35 cellular contexts compared by ENCODE assay signal in the genomic region with DNA sequence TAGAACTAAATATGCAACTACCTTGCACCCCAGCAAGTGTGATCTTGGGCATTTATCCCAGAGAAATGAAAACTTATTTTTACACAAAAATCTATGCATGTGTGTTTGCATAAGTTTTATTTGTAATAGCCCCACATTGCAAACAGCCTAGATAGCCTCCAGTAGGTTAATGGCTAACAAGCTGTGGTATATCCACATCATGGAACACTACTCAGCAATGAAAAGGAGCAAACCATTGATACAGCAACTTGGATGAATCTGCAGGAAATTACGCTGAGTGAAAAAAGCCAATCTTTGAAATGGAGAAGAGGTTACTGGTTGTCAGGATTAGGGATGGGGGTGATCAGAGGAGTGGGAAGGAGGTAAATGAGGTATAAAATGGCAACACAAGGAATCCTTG.
"Had no signal": no experiment of that assay in that cellular context is flagged by ENCODE, and none has a peak within 500 bp of the region (broad histone marks: within the 10 kb centered on the region; RNA-seq: fewer than 3 reads in every experiment).

No MANE protein-coding gene starts in this region.

- H3K4me3 Mint-ChIP-seq: activated CD4-positive, alpha-beta memory T cell treated with anti-CD3 and anti-CD28 coated beads, Interleukin-2, amount 10 ng/mL, durations not matched to agents 7 days and 5 days; activated CD4-positive, alpha-beta T cell treated with anti-CD3 and anti-CD28 coated beads for 36 hours; activated CD4-positive, alpha-beta T cell treated with anti-CD3 and anti-CD28 coated beads, Interleukin-2, amount 10 ng/mL, durations not matched to agents 24 days and 14 days; activated naive CD4-positive, alpha-beta T cell treated with anti-CD3 and anti-CD28 coated beads, Interleukin-2, amount 50 U/mL, for 24 hours; activated T-cell treated with anti-CD3 and anti-CD28 coated beads, Interleukin-2, amount 50 U/mL, for 24 hours; activated T-cell treated with anti-CD3 and anti-CD28 coated beads, Interleukin-2, amount 50 U/mL, for 72 hours; activated T-helper 17 cell treated with anti-CD3 and anti-CD28 coated beads, Interleukin-2, amount 50 U/mL, for 72 hours; T-cell; T-helper 1 cell treated with Interleukin-12 subunit alpha and Interleukin-12 subunit beta and Interleukin-4 antibody, amounts not matched to agents 30 μg/mL and 1 μg/mL, for 36 hours; T-helper 2 cell treated with Interferon-gamma antibody and Interleukin-4, amounts not matched to agents 5 μg/mL and 100 μg/mL, for 36 hours had no signal

- H3K4me1 ChIP-seq: body of pancreas, esophagus squamous epithelium, gastroesophageal sphincter had no signal

- H3K27me3 ChIP-seq: adrenal gland, body of pancreas, esophagus squamous epithelium, gastroesophageal sphincter, heart right ventricle, hepatocyte had no signal

- H2AFZ ChIP-seq: hepatocyte had no signal

- H3K9me3 ChIP-seq: adrenal gland, body of pancreas, esophagus squamous epithelium, gastroesophageal sphincter had no signal

- H3K9me3 Mint-ChIP-seq: activated CD4-positive, alpha-beta memory T cell treated with anti-CD3 and anti-CD28 coated beads, Interleukin-2, amount 10 ng/mL, durations not matched to agents 7 days and 5 days; activated naive CD4-positive, alpha-beta T cell treated with anti-CD3 and anti-CD28 coated beads, Interleukin-2, amount 50 U/mL, for 24 hours; activated T-cell treated with anti-CD3 and anti-CD28 coated beads, Interleukin-2, amount 50 U/mL, for 24 hours; activated T-helper 17 cell treated with anti-CD3 and anti-CD28 coated beads, Interleukin-2, amount 50 U/mL, for 72 hours; T-helper 1 cell treated with Interleukin-12 subunit alpha and Interleukin-12 subunit beta and Interleukin-4 antibody, amounts not matched to agents 30 μg/mL and 1 μg/mL, for 36 hours; T-helper 2 cell treated with Interferon-gamma antibody and Interleukin-4, amounts not matched to agents 5 μg/mL and 100 μg/mL, for 36 hours had no signal

- H3K4me3 ChIP-seq: adrenal gland, body of pancreas, esophagus squamous epithelium, gastroesophageal sphincter, heart right ventricle, hepatocyte had no signal

- DNase-seq: activated CD4-positive, alpha-beta memory T cell treated with anti-CD3 and anti-CD28 coated beads, Interleukin-2, amount 10 ng/mL, durations not matched to agents 7 days and 5 days; activated CD4-positive, alpha-beta T cell treated with anti-CD3 and anti-CD28 coated beads for 36 hours; activated CD4-positive, alpha-beta T cell treated with anti-CD3 and anti-CD28 coated beads, Interleukin-2, amount 10 ng/mL, durations not matched to agents 24 days and 14 days; activated CD4-positive, alpha-beta T cell treated with anti-CD3 and anti-CD28 coated beads, Interleukin-2, amount 50 U/mL, for 4 hours; activated CD4-positive, CD25-positive, alpha-beta regulatory T cell; activated CD4-positive, CD25-positive, alpha-beta regulatory T cell treated with anti-CD3 and anti-CD28 coated beads, Interleukin-2, amount 50 U/mL, for 72 hours; activated CD8-positive, alpha-beta memory T cell treated with anti-CD3 and anti-CD28 coated beads, Interleukin-2, amount 50 U/mL, for 48 hours; activated effector memory CD4-positive, alpha-beta T cell treated with Interleukin-2 at 50 U/mL for 16 hours; activated gamma-delta T cell treated with Interleukin-2 at 50 U/mL for 16 hours; activated naive CD4-positive, alpha-beta T cell treated with Interleukin-2 at 50 U/mL for 16 hours; activated T-cell treated with anti-CD3 and anti-CD28 coated beads for 4 hours; activated T-cell treated with anti-CD3 and anti-CD28 coated beads, Interleukin-2, amount 50 U/mL, for 24 hours; activated T-cell treated with anti-CD3 and anti-CD28 coated beads, Interleukin-2, amount 50 U/mL, for 72 hours; adrenal gland; amygdala; aorta; body of pancreas; caudate nucleus; effector CD8-positive, alpha-beta T cell; esophagus squamous epithelium; foreskin melanocyte; heart right ventricle; T-cell; T1000; WERI-Rb-1 had no signal

- FAIRE-seq: colon, endometrium, endothelial cell of umbilical vein had no signal

- H3K79me2 ChIP-seq: hepatocyte had no signal

- H3K27ac ChIP-seq: body of pancreas, epithelial cell of prostate, esophagus squamous epithelium, gastroesophageal sphincter, hepatocyte, WERI-Rb-1 had no signal

- H3K27ac Mint-ChIP-seq: activated CD4-positive, alpha-beta memory T cell treated with anti-CD3 and anti-CD28 coated beads, Interleukin-2, amount 10 ng/mL, durations not matched to agents 7 days and 5 days; activated CD4-positive, alpha-beta T cell treated with anti-CD3 and anti-CD28 coated beads for 36 hours; activated CD4-positive, alpha-beta T cell treated with anti-CD3 and anti-CD28 coated beads, Interleukin-2, amount 10 ng/mL, durations not matched to agents 24 days and 14 days; activated T-cell treated with anti-CD3 and anti-CD28 coated beads, Interleukin-2, amount 50 U/mL, for 24 hours; activated T-cell treated with anti-CD3 and anti-CD28 coated beads, Interleukin-2, amount 50 U/mL, for 72 hours; activated T-helper 17 cell treated with anti-CD3 and anti-CD28 coated beads, Interleukin-2, amount 50 U/mL, for 72 hours; T-cell; T-helper 1 cell treated with Interleukin-12 subunit alpha and Interleukin-12 subunit beta and Interleukin-4 antibody, amounts not matched to agents 30 μg/mL and 1 μg/mL, for 36 hours; T-helper 2 cell treated with Interferon-gamma antibody and Interleukin-4, amounts not matched to agents 5 μg/mL and 100 μg/mL, for 36 hours had no signal

- H3K4me2 ChIP-seq: hepatocyte had no signal

- H3K27me3 Mint-ChIP-seq: activated T-helper 17 cell treated with anti-CD3 and anti-CD28 coated beads, Interleukin-2, amount 50 U/mL, for 72 hours; T-cell had no signal

- H3K36me3 Mint-ChIP-seq: activated naive CD4-positive, alpha-beta T cell treated with anti-CD3 and anti-CD28 coated beads, Interleukin-2, amount 50 U/mL, for 24 hours; T-cell had no signal

- H3K36me3 ChIP-seq: adrenal gland, esophagus squamous epithelium, gastroesophageal sphincter, heart right ventricle, WERI-Rb-1 had no signal

- ATAC-seq: activated T-cell treated with anti-CD3 and anti-CD28 coated beads, Interleukin-2, amount 50 U/mL, for 72 hours; activated T-helper 17 cell treated with anti-CD3 and anti-CD28 coated beads, Interleukin-2, amount 50 U/mL, for 72 hours; body of pancreas; gastroesophageal sphincter; heart right ventricle; T-cell had no signal
